In the genomic region with DNA sequence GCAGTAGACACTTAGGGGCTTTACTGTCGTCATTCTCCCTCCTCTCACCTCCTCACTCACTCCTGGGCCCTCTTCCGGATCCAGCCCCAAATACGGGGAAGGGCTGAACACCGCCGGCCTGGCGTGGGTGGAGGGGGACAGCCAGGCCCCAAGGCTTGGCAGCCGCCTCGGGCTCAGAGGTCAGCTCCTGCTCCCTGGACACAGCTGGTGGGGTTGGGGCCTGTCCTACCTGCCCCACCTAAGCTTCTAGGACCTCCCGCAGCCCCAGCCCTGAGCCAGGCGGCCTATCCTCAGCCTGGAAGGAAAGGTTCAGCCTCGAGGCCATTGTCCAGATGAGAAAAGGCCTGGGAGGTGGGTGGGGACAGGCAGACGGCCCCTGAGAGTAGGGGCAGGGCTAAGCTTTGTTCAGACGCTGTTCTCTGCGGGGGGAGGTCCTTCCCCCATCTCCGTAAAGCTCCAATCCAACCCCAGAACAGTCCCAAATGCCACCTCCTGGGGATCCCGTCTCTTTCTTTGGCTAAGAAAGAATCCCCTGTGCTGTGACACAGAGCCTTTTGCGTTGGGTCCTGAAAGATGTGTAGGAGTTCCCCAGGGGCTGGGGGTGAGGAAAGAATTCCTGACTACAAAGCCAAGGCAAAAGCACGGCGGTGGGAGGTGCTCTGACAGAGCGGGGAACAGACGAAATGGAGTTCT, we compare ENCODE assay signal across 8 cellular contexts. TPM values are rescaled to one million over a fixed set of nuclear protein-coding genes. Genes with fewer than 3 reads are reported as not detected.
DNase-seq lines count a peak whose midpoint lies in the region; ATAC-seq and TF ChIP-seq lines count a peak whose summit lies in the region.

No MANE protein-coding gene starts in this region.

- H3K27ac ChIP-seq in SJCRH30, result peak overlapping the region; percentile 63
- peak overlapping the region; percentile 35 to 86 (median 82) for H3K27ac ChIP-seq in esophagus squamous epithelium
- H3K27ac ChIP-seq in neutrophil, result peak overlapping the region; percentile 25

- intact Hi-C loops in esophagus squamous epithelium (cut with DNase I), result no loop called here

- TF ChIP-seq POLR2A in esophagus squamous epithelium (IDR thresholded peaks at IDR 0.05), result no peak

- 24 to 33% methylated on average over 8 to 10 of the region's 21 CpGs for WGBS in esophagus squamous epithelium, 2 donors

- H3K4me3 ChIP-seq in SJCRH30 (peak overlapping the region; percentile 96), esophagus squamous epithelium (peak overlapping the region in 3 of 4 donors; percentile 41 to 82 (median 75)), neutrophil (ENCODE audit: low read depth in 1 of 2, low read length in 1 of 2) (peak overlapping the region; percentile 50 to 60)

- TF ChIP-seq CTCF in esophagus squamous epithelium (IDR thresholded peaks at IDR 0.05), result no peak
- no peak for TF ChIP-seq CTCF in neutrophil (IDR thresholded peaks at IDR 0.05)

- DNase-seq in EH (ENCODE audit: low read depth), result peak; percentile 48
- peak; percentile 95 to 97 for DNase-seq in SJCRH30
- no peak for DNase-seq in esophagus squamous epithelium (lab: John Stamatoyannopoulos, UW)
- DNase-seq in GF-D8 (lab: John Stamatoyannopoulos, UW), result no peak
- no peak for DNase-seq in kidney glomerular epithelial cell (lab: John Stamatoyannopoulos, UW)
- no peak for DNase-seq in midbrain (lab: John Stamatoyannopoulos, UW)

- no peak for ATAC-seq in HG03139 (IDR thresholded peaks at IDR 0.05; ENCODE audit: unreplicated experiment)

- peaks cover 21% of the 10 kb centered on the region for H3K4me1 ChIP-seq in SJCRH30
- peaks cover 19 to 50% (median 19%) of the 10 kb centered on the region in 3 donors for H3K4me1 ChIP-seq in esophagus squamous epithelium
- peaks cover 11 to 13% of the 10 kb centered on the region in 2 experiments for H3K4me1 ChIP-seq in neutrophil (ENCODE audit: control insufficient read depth in 1 of 2, insufficient read depth in 1 of 2, low read depth in 1 of 2, low read length in 1 of 2)

- H3K9me3 ChIP-seq in SJCRH30 (replicated peaks), result no peaks in the 10 kb centered on the region
- no peaks in the 10 kb centered on the region for H3K9me3 ChIP-seq in esophagus squamous epithelium
- H3K9me3 ChIP-seq in neutrophil, result no peaks in the 10 kb centered on the region

- H3K27me3 ChIP-seq in SJCRH30 (no peaks in the 10 kb centered on the region), esophagus squamous epithelium (no peaks in the 10 kb centered on the region), neutrophil (peaks cover 13% of the 10 kb centered on the region)

- H3K36me3 ChIP-seq in SJCRH30 (no peaks in the 10 kb centered on the region), esophagus squamous epithelium (no peaks in the 10 kb centered on the region), neutrophil (no peaks in the 10 kb centered on the region)

RNA-seq across cellular contexts. Expression of a gene that starts 0.9 kb away (rescaled TPM):
- 75.0 and 78.3 TPM in 2 replicates for total RNA-seq in SJCRH30 (2014; rRNA removed; shearing (Covaris generic))
- total RNA-seq in esophagus squamous epithelium, result 10 to 100 TPM; 25.7 to 30.3 (median 28.0) TPM

RNA-seq across cellular contexts. Expression of a gene that starts 34.0 kb away (rescaled TPM):
- 270 and 288 TPM in 2 replicates for total RNA-seq in SJCRH30 (2014; rRNA removed; shearing (Covaris generic))
- 100 to 1,000 TPM; 190 to 344 (median 232) TPM for total RNA-seq in esophagus squamous epithelium

RNA-seq across cellular contexts. Expression of a gene that starts 35.9 kb away (rescaled TPM):
- total RNA-seq in SJCRH30 (2014; rRNA removed; shearing (Covaris generic)), result 17.5 and 18.4 TPM in 2 replicates
- total RNA-seq in esophagus squamous epithelium, result 10 to 100 TPM in 1 of 4 donors, 1 to 10 TPM in 3; 5.5 to 16.1 (median 8.9) TPM

RNA-seq across cellular contexts. Expression of a gene that starts 40.9 kb away (rescaled TPM):
- total RNA-seq in SJCRH30 (2014; rRNA removed; shearing (Covaris generic)), result 297 and 308 TPM in 2 replicates
- total RNA-seq in esophagus squamous epithelium, result 10 to 100 TPM; 55.8 to 58.9 (median 56.9) TPM

Comparison
In these comparisons a context has a peak if more than half of its experiments do, and no peak if none do; other contexts are left out.
1. DNase-seq: peak in EH (single experiment) and SJCRH30 (2 of 2); none in esophagus squamous epithelium (single experiment), GF-D8 (single experiment), kidney glomerular epithelial cell (single experiment) and midbrain (single experiment).
2. H3K27ac ChIP-seq: peak in every context shown above with its lines; median percentile 82 in esophagus squamous epithelium; 63 in SJCRH30; 25 in neutrophil.
3. Peak in every context shown above with its lines, with median percentiles within 50 percentile points of each other: H3K4me3 ChIP-seq.